Comparison of ENCODE assay signal across 8 cellular contexts in the genomic region with DNA sequence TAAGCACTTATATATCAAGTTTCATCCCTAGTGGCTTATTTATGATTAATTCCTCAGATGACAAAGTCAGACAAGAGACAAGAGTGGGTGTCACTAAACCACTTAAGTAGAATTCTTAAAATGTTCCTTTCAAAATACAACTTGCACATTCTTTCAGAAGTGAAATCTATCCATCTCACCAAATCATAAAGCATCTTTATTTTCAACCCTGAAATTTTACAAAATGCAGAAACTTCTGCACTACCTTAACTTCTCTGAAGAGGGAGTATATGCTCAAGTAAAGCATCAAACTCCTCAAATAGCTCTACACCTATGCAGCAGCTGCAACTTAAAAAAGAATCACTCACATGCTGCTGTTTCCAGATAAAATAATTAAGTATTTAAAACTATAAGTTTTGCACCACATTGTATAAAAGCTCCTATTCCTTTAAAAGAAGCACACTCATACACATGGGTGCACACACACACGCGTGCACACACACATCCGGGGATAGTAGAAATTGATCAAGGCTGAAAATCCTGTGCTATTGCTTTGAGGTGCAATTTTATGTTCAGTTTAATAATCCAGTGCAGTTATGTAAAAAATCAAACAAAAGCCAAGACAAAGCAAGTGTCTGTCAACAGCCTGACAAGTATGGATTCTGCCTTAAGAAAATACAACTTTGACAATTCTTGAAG.
A peak's percentile ranks its signal among the peaks of the same experiment; 100 is the strongest.
DNase-seq lines count a peak whose midpoint lies in the region; ATAC-seq, FAIRE-seq and TF ChIP-seq lines count a peak whose summit lies in the region.

No MANE protein-coding gene starts in this region.

- no peaks in the 10 kb centered on the region for H3K27me3 ChIP-seq in pancreas

- H3K4me1 ChIP-seq in pancreas = no peaks in the 10 kb centered on the region

- peak; percentile 83 for FAIRE-seq in pancreas (lab: Jason Lieb, UNC)

- intact Hi-C loops in pancreas (cut with DNase I) = no loop called here

- ATAC-seq in GM21576 (IDR thresholded peaks at IDR 0.05; ENCODE audit: unreplicated experiment) (peak; percentile 80), pancreas (peak in 3 of 4 donors; percentile 45 to 66 (median 55))

- H3K27ac ChIP-seq in pancreas = no peak overlapping the region

- no peaks in the 10 kb centered on the region for H3K36me3 Mint-ChIP-seq in activated naive CD4-positive, alpha-beta T cell treated with anti-CD3 and anti-CD28 coated beads, Interleukin-2, amount 10 ng/mL, durations not matched to agents 7 days and 5 days

- no peaks in the 10 kb centered on the region for H3K36me3 ChIP-seq in pancreas

- CTCF ChIA-PET in activated naive CD4-positive, alpha-beta T cell treated with anti-CD3 and anti-CD28 coated beads, Interleukin-2, amount 10 ng/mL, durations not matched to agents 7 days and 5 days (lab: Charles Lee) = interaction anchor here (0.9 kb wide), 1 partner anchor 92 kb away, joined by 3 read pairs; no protein-coding TSS in a partner anchor

- no peaks in the 10 kb centered on the region for H3K9me3 Mint-ChIP-seq in activated naive CD4-positive, alpha-beta T cell treated with anti-CD3 and anti-CD28 coated beads, Interleukin-2, amount 10 ng/mL, durations not matched to agents 7 days and 5 days

- peak; percentile 34 for DNase-seq in DMS53 treated with DMSO at 0.1 percent for 48 hours (lab: John Stamatoyannopoulos, UW; ENCODE audit: unreplicated experiment)
- peak; percentile 7 to 78 (median 32) for DNase-seq in NCI-H1417 (lab: John Stamatoyannopoulos, UW)
- DNase-seq in dermis blood vessel endothelial cell = peak; percentile 56
- no peak for DNase-seq in pancreas
- DNase-seq in activated naive CD4-positive, alpha-beta T cell treated with anti-CD3 and anti-CD28 coated beads, Interleukin-2, amount 10 ng/mL, durations not matched to agents 7 days and 5 days = no peak
- no peak for DNase-seq in Ammon's horn (ENCODE audit: low spot score)
- no peak for DNase-seq in retina

- no peaks in the 10 kb centered on the region for H3K27me3 Mint-ChIP-seq in activated naive CD4-positive, alpha-beta T cell treated with anti-CD3 and anti-CD28 coated beads, Interleukin-2, amount 10 ng/mL, durations not matched to agents 7 days and 5 days

- peak in 2 of 4 donors; percentile 25 to 31 for TF ChIP-seq CTCF in pancreas (IDR thresholded peaks at IDR 0.05)

- H3K4me3 ChIP-seq in pancreas = no peak overlapping the region

- H3K27ac Mint-ChIP-seq in activated naive CD4-positive, alpha-beta T cell treated with anti-CD3 and anti-CD28 coated beads, Interleukin-2, amount 10 ng/mL, durations not matched to agents 7 days and 5 days = no peak overlapping the region

- 91% methylated on average over 3 of the region's 3 CpGs for WGBS in pancreas, 2 donors

- no peak overlapping the region for H3K4me3 Mint-ChIP-seq in activated naive CD4-positive, alpha-beta T cell treated with anti-CD3 and anti-CD28 coated beads, Interleukin-2, amount 10 ng/mL, durations not matched to agents 7 days and 5 days

- H3K4me1 Mint-ChIP-seq in activated naive CD4-positive, alpha-beta T cell treated with anti-CD3 and anti-CD28 coated beads, Interleukin-2, amount 10 ng/mL, durations not matched to agents 7 days and 5 days = no peaks in the 10 kb centered on the region

- H3K9me3 ChIP-seq in pancreas = no peaks in the 10 kb centered on the region

Comparison
In these comparisons a context has a peak if more than half of its experiments do, and no peak if none do; other contexts are left out.
1. DNase-seq: peak in DMS53 treated with DMSO at 0.1 percent for 48 hours (single experiment), NCI-H1417 (3 of 3) and dermis blood vessel endothelial cell (single experiment); none in pancreas (0 of 6), activated naive CD4-positive, alpha-beta T cell treated with anti-CD3 and anti-CD28 coated beads, Interleukin-2, amount 10 ng/mL, durations not matched to agents 7 days and 5 days (single experiment), Ammon's horn (single experiment) and retina (single experiment).